ENCODE assay signal across 1 cellular context in genomic region chr13:107770541-107770940, GRCh38.
TF ChIP-seq lines count a peak whose summit lies in the region.

No MANE protein-coding gene starts in this region.

TF ChIP-seq in SK-N-SH, 30 proteins besides CTCF, POLR2A, EP300 and RAD21 (continued from another document):
- no peak for TF ChIP-seq REST (IDR thresholded peaks at IDR 0.05; ENCODE audit: low read depth, low read length)
- no peak for TF ChIP-seq FOXJ3 (CRISPR knock-in tag; IDR thresholded peaks at IDR 0.05)
